In the genomic region with DNA sequence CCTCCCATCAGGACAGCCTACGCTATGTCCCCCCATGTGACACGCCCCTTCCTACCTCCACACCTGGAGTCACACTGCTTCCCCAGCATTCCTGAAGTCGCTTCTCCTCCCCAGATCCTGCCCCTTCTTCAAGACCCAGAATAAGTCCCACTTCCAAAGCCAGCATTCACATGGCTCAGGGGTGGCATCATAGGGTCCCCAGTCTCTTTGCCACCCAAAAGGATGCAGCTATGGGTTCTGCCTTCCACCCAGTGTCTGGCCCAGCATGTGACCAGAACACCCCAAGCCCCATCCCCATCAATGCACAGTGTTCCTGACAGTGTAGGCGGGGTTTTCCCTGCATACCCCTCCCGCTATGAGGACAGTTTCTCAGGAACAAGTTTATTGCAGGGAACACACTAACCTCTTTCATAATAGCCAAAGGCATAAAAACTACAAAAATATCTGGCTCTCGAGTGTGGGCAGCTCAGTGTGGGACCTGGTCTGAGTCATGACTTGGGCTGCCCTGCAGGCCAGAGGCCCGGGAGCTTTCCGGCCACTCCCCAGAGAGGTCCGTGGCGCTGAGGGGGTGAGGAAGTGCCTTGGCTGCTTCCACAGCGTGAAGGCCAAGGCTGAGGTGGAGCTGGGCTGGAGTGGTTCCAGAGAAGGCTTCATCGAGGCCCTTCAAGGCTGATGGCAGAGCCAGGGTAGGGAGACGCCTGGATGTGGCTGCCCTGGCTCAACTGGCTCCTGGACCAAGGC, we compare ENCODE assay signal across 7 cellular contexts. TPM values are rescaled to one million over a fixed set of nuclear protein-coding genes. Genes with fewer than 3 reads are reported as not detected.
DNase-seq lines count a peak whose midpoint lies in the region; ATAC-seq and TF ChIP-seq lines count a peak whose summit lies in the region.

No MANE protein-coding gene starts in this region.

- H3K79me2 ChIP-seq in OCI-LY7 (ENCODE audit: insufficient read depth, low read depth, low read length), result no peaks in the 10 kb centered on the region

- H3K9me2 ChIP-seq in OCI-LY7 (ENCODE audit: insufficient read depth, low read length), result no peaks in the 10 kb centered on the region

- POLR2A ChIA-PET in OCI-LY7 (lab: Charles Lee), result no interaction called here

- H3K9me3 ChIP-seq in uterus (no peaks in the 10 kb centered on the region), OCI-LY7 (ENCODE audit: low read length) (no peaks in the 10 kb centered on the region)

- H3K27ac ChIP-seq in uterus (peak overlapping the region; percentile 94 to 97), OCI-LY7 (ENCODE audit: low read depth, low read length, poor library complexity, severe bottlenecking) (no peak overlapping the region)

- CTCF ChIA-PET in OCI-LY7 (lab: Charles Lee; ENCODE audit: unreplicated experiment), result interaction anchor here (0.7 kb wide), 1 partner anchor 291 kb away, joined by 3 read pairs; no protein-coding TSS in a partner anchor

- intact Hi-C loops in uterus (cut with DNase I; ENCODE audit: low total_unique reads), result no loop called here
- intact Hi-C loops in OCI-LY7 (cut with micrococcal nuclease; ENCODE audit: unreplicated experiment), result no loop called here

- H3K4me3 ChIP-seq in NB4 (ENCODE audit: low read depth, low read length) (no peak overlapping the region), uterus (no peak overlapping the region), OCI-LY7 (ENCODE audit: low read depth, low read length, poor library complexity, severe bottlenecking) (no peak overlapping the region)

- no peak for TF ChIP-seq POLR2A in NB4 (IDR thresholded peaks at IDR 0.05; ENCODE audit: extremely low read depth, insufficient read length)
- no peak for TF ChIP-seq POLR2A in uterus (IDR thresholded peaks at IDR 0.05)

- no peaks in the 10 kb centered on the region for H4K20me1 ChIP-seq in OCI-LY7 (ENCODE audit: insufficient read depth, low read length)

- TF ChIP-seq CTCF in NB4 (IDR thresholded peaks at IDR 0.05; ENCODE audit: low read depth, low read length) (no peak), uterus (IDR thresholded peaks at IDR 0.05) (no peak), OCI-LY7 (conservative IDR thresholded peaks at IDR 0.05; ENCODE audit: low read length) (no peak)

- H2AFZ ChIP-seq in OCI-LY7 (ENCODE audit: low read length), result no peak overlapping the region

- no peak overlapping the region for H3K4me2 ChIP-seq in OCI-LY7 (ENCODE audit: low read length)

- H3K27me3 ChIP-seq in uterus, result no peaks in the 10 kb centered on the region

- BruUV-seq in OCI-LY7 (replicated peaks; lab: Mats Ljungman, UMichigan), result no TSS peak

- no peaks in the 10 kb centered on the region for H3K36me3 ChIP-seq in uterus
- H3K36me3 ChIP-seq in OCI-LY7 (ENCODE audit: insufficient read depth, low read length), result no peaks in the 10 kb centered on the region

- H3K4me1 ChIP-seq in uterus (peaks cover 21 to 54% of the 10 kb centered on the region in 2 donors), OCI-LY7 (ENCODE audit: insufficient read depth, low read length, poor library complexity, severe bottlenecking) (no peaks in the 10 kb centered on the region)

- ATAC-seq in GM18909 (IDR thresholded peaks at IDR 0.05; ENCODE audit: poor library complexity, unreplicated experiment), result no peak

- DNase-seq in NB4 (ENCODE audit: low read depth), result peak; percentile 70
- peak; percentile 83 for DNase-seq in dedifferentiated amniotic fluid mesenchymal stem cell (ENCODE audit: extremely low spot score)
- peak; percentile 94 for DNase-seq in mesenteric fat pad (ENCODE audit: low spot score)
- DNase-seq in uterus, result peak; percentile 91 to 94
- no peak for DNase-seq in NCI-H526 (lab: John Stamatoyannopoulos, UW)
- no peak for DNase-seq in OCI-LY7 (ENCODE audit: low spot score)

RNA-seq across cellular contexts. Expression of a gene that starts 5.8 kb away (rescaled TPM):
- total RNA-seq in mesenteric fat pad (35.5 TPM), uterus (100 to 1,000 TPM; 170 to 215 (median 201) TPM), OCI-LY7 (2022) (not detected in 2 replicates)
- not detected in 2 replicates for total RNA-seq in OCI-LY7 (2014; rRNA removed; shearing (Covaris generic))

RNA-seq across cellular contexts. Expression of a gene that starts 23.3 kb away (rescaled TPM):
- total RNA-seq in mesenteric fat pad (not detected), uterus (10 to 100 TPM in 2 of 4 donors, under 1 TPM in 1, not detected in 1; 0.26 to 62.6 (median 11.6) TPM), OCI-LY7 (2022) (not detected in 2 replicates)
- not detected in 2 replicates for total RNA-seq in OCI-LY7 (2014; rRNA removed; shearing (Covaris generic))

RNA-seq across cellular contexts. Expression of a gene that starts 48.9 kb away (rescaled TPM):
- total RNA-seq in mesenteric fat pad (0.61 TPM), uterus (10 to 100 TPM in 1 of 4 donors, 1 to 10 TPM in 1, under 1 TPM in 1, not detected in 1; 0.77 to 11.8 (median 5.1) TPM), OCI-LY7 (2022) (not detected in 2 replicates)
- not detected in 2 replicates for total RNA-seq in OCI-LY7 (2014; rRNA removed; shearing (Covaris generic))

RNA-seq across cellular contexts. Expression of a gene that starts 56.9 kb away (rescaled TPM):
- total RNA-seq in mesenteric fat pad (not detected), uterus (1 to 10 TPM; 1.4 to 2.8 (median 1.7) TPM), OCI-LY7 (2022) (not detected in 2 replicates)
- not detected in 2 replicates for total RNA-seq in OCI-LY7 (2014; rRNA removed; shearing (Covaris generic))

Comparison
In these comparisons a context has a peak if more than half of its experiments do, and no peak if none do; other contexts are left out.
1. DNase-seq: peak in NB4 (single experiment), dedifferentiated amniotic fluid mesenchymal stem cell (single experiment), mesenteric fat pad (single experiment) and uterus (2 of 2); none in NCI-H526 (0 of 2) and OCI-LY7 (single experiment).
2. RNA of a gene that starts 5.8 kb away (total RNA-seq): 170 to 215 TPM in uterus and 35.5 TPM in mesenteric fat pad (single experiment); not detected in OCI-LY7; every median in the first group is over 10 times any median in the second.